Comparison of ENCODE assay signal across 14 cellular contexts in the genomic region with DNA sequence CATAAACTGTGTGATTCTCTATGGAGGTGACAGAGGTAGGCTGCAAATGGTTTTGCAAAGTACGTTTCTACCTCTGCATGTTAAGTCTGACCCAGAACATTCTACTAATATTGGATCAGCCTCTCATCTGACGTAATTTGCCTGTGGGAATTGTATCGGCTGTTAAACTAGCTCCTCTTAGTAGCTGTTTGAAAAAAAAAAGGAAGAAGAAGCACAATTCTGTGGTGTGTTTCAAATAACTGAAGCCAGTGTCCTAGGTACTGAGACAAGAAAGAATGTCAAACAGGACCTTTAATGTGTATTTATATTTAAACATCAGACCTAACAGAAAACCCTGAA.
A peak's percentile ranks its signal among the peaks of the same experiment; 100 is the strongest.
DNase-seq lines count a peak whose midpoint lies in the region; ATAC-seq, FAIRE-seq and TF ChIP-seq lines count a peak whose summit lies in the region.
"Had no signal": no experiment of that assay in that cellular context is flagged by ENCODE, and none has a peak within 500 bp of the region (broad histone marks: within the 10 kb centered on the region; RNA-seq: fewer than 3 reads in every experiment).

No MANE protein-coding gene starts in this region.

- H3K9me3 ChIP-seq in adipocyte (ENCODE audit: control insufficient read depth, low read length) (no peaks in the 10 kb centered on the region), heart left ventricle (no peaks in the 10 kb centered on the region)
- H3K9me3 ChIP-seq: BLaER1 treated with 17β-estradiol and CSF1 and Interleukin-3, amounts not matched to agents 10 nM and 100 nM had no signal

- TF ChIP-seq CTCF in heart left ventricle (IDR thresholded peaks at IDR 0.05): no peak

- DNase-seq in CD1c-positive myeloid dendritic cell (ENCODE audit: extremely low spot score) (peak; percentile 16), adipocyte (ENCODE audit: low read depth) (no peak), heart left ventricle (peak in 1 of 5 donors; percentile 21), NCI-H128 (lab: John Stamatoyannopoulos, UW; ENCODE audit: unreplicated experiment) (no peak), midbrain (lab: John Stamatoyannopoulos, UW) (no peak), urothelium cell line (ENCODE audit: low spot score) (no peak)
- DNase-seq: activated CD4-positive, alpha-beta T cell treated with anti-CD3 and anti-CD28 coated beads, Interleukin-2, amount 50 U/mL, for 4 hours; activated naive CD4-positive, alpha-beta T cell treated with anti-CD3 and anti-CD28 coated beads, Interleukin-2, amount 50 U/mL, for 16 hours; naive thymus-derived CD8-positive, alpha-beta T cell; SIG-M5 had no signal

- TF ChIP-seq POLR2A in heart left ventricle (IDR thresholded peaks at IDR 0.05): no peak

- intact Hi-C loops in heart left ventricle (cut with DNase I): loop anchor here in 9 of 10 donors (2.0 to 10.0 kb wide), 9 partner anchors 42 to 612 kb away; partner anchors contain the start of gene RBMS3 (in 4 of the 9)

- WGBS in heart left ventricle, 4 donors: 1 to 38% (median 11%) methylated on average over 3 of the region's 3 CpGs

- FAIRE-seq in urothelium cell line (lab: Jason Lieb, UNC): no peak
- FAIRE-seq: HTR-8/SVneo had no signal

- H3K4me3 ChIP-seq in adipocyte (ENCODE audit: low read length): peak overlapping the region; percentile 71
- H3K4me3 ChIP-seq in heart left ventricle: peak overlapping the region in 3 of 12 donors; percentile 1 to 8 (median 1)
- H3K4me3 ChIP-seq in rectal smooth muscle tissue (ENCODE audit: low read length): no peak overlapping the region
- H3K4me3 ChIP-seq: BLaER1 treated with 17β-estradiol and CSF1 and Interleukin-3, amounts not matched to agents 10 nM and 100 nM had no signal

- peaks cover 51% of the 10 kb centered on the region for H3K4me1 ChIP-seq in adipocyte (ENCODE audit: control insufficient read depth, insufficient read depth, low read length)
- H3K4me1 ChIP-seq in heart left ventricle: peaks cover 0 to 71% (median 45%) of the 10 kb centered on the region in 12 donors
- H3K4me1 ChIP-seq in rectal smooth muscle tissue (ENCODE audit: control insufficient read depth, insufficient read depth, low read length): peaks cover 23% of the 10 kb centered on the region

- H3K36me3 ChIP-seq in adipocyte (ENCODE audit: control insufficient read depth, insufficient read depth, low read length, severe bottlenecking) (no peaks in the 10 kb centered on the region), heart left ventricle (no peaks in the 10 kb centered on the region), rectal smooth muscle tissue (ENCODE audit: control insufficient read depth, insufficient read depth, low read length) (no peaks in the 10 kb centered on the region)
- H3K36me3 ChIP-seq: BLaER1 treated with 17β-estradiol and CSF1 and Interleukin-3, amounts not matched to agents 10 nM and 100 nM had no signal

- H3K27me3 ChIP-seq in adipocyte (replicated peaks; ENCODE audit: control insufficient read depth, insufficient read depth, low read length): no peaks in the 10 kb centered on the region
- H3K27me3 ChIP-seq in heart left ventricle: no peaks in the 10 kb centered on the region
- no peaks in the 10 kb centered on the region for H3K27me3 ChIP-seq in rectal smooth muscle tissue (ENCODE audit: control insufficient read depth, insufficient read depth, low read length)
- H3K27me3 ChIP-seq: BLaER1 treated with 17β-estradiol and CSF1 and Interleukin-3, amounts not matched to agents 10 nM and 100 nM had no signal

- ATAC-seq in heart left ventricle (peak; percentile 54 to 75 (median 72)), HG03280 (IDR thresholded peaks at IDR 0.05; ENCODE audit: unreplicated experiment) (no peak)
- ATAC-seq: naive thymus-derived CD8-positive, alpha-beta T cell had no signal

- H3K27ac ChIP-seq in heart left ventricle (peak overlapping the region; percentile 25 to 84 (median 68)), rectal smooth muscle tissue (ENCODE audit: low read depth, low read length) (peak overlapping the region; percentile 46)

- peak overlapping the region; percentile 79 for H3K9ac ChIP-seq in adipocyte (ENCODE audit: low read length)
- H3K9ac ChIP-seq in rectal smooth muscle tissue (ENCODE audit: low read length): no peak overlapping the region
- H3K9ac ChIP-seq: BLaER1 treated with 17β-estradiol and CSF1 and Interleukin-3, amounts not matched to agents 10 nM and 100 nM had no signal
